ENCODE assay signal across 19 cellular contexts in genomic region chr3:33428812-33429211, GRCh38. TPM values are rescaled to one million over a fixed set of nuclear protein-coding genes. Genes with fewer than 3 reads are reported as not detected.
A peak's percentile ranks its signal among the peaks of the same experiment; 100 is the strongest.
DNase-seq lines count a peak whose midpoint lies in the region; ATAC-seq and TF ChIP-seq lines count a peak whose summit lies in the region.
"Had no signal": no experiment of that assay in that cellular context is flagged by ENCODE, and none has a peak within 500 bp of the region (broad histone marks: within the 10 kb centered on the region; RNA-seq: fewer than 3 reads in every experiment).

No MANE protein-coding gene starts in this region.

- peaks cover 37% of the 10 kb centered on the region; the same call in 1 of the 2 replicates for H4K20me1 ChIP-seq in HCT116 (ENCODE audit: insufficient read depth)

- no peaks in the 10 kb centered on the region for H3K9me3 Mint-ChIP-seq in activated CD4-positive, alpha-beta T cell treated with anti-CD3 and anti-CD28 coated beads for 36 hours (ENCODE audit: low read depth)
- H3K9me3 Mint-ChIP-seq in central memory CD8-positive, alpha-beta T cell: no peaks in the 10 kb centered on the region
- H3K9me3 Mint-ChIP-seq in progenitor cell of endocrine pancreas (ENCODE audit: low read depth): no peaks in the 10 kb centered on the region
- H3K9me3 Mint-ChIP-seq in stimulated activated naive B cell treated with anti-CD40 and anti-IgM and Interleukin-4, amounts not matched to agents 10 μg/mL and 1 μg/mL and 100 μg/mL, for 72 hours: no peaks in the 10 kb centered on the region
- H3K9me3 Mint-ChIP-seq: T-cell had no signal

- H3K36me3 ChIP-seq in HCT116 (ENCODE audit: control insufficient read depth in 1 of 2, insufficient read depth in 2 of 2, low read length in 2 of 2): peaks cover 0 to 5% of the 10 kb centered on the region in 2 experiments; a peak in 1 of 4 replicates

- H3K27me3 ChIP-seq in HCT116 (ENCODE audit: insufficient read depth, low read length): no peaks in the 10 kb centered on the region
- H3K27me3 ChIP-seq: BLaER1, gastrocnemius medialis, transverse colon had no signal

- no peak overlapping the region for H3K4me3 ChIP-seq in HCT116 (replicated peaks in 1 of 2; ENCODE audit: low read depth in 1 of 2, low read length in 2 of 2)
- H3K4me3 ChIP-seq: BLaER1, gastrocnemius medialis, transverse colon had no signal

- peaks cover 99% of the 10 kb centered on the region for H3K79me2 ChIP-seq in HCT116 (ENCODE audit: insufficient read depth, low read length)

- no peak overlapping the region for H2AFZ ChIP-seq in HCT116 (ENCODE audit: low read depth, low read length, poor library complexity, severe bottlenecking)

- no peak for TF ChIP-seq RAD21 in HCT116 (IDR thresholded peaks at IDR 0.05; ENCODE audit: low read depth)

- no peaks in the 10 kb centered on the region for H3K9me3 ChIP-seq in HCT116 (ENCODE audit: control insufficient read depth in 1 of 2, insufficient read depth in 1 of 2, low read depth in 1 of 2, low read length in 2 of 2)
- H3K9me3 ChIP-seq: BLaER1, gastrocnemius medialis, transverse colon had no signal

- no peak overlapping the region for H3K27ac ChIP-seq in HCT116 (ENCODE audit: low read depth, low read length)
- H3K27ac ChIP-seq: BLaER1, WERI-Rb-1 had no signal

- no peaks in the 10 kb centered on the region for H3K27me3 Mint-ChIP-seq in activated CD4-positive, alpha-beta T cell treated with anti-CD3 and anti-CD28 coated beads for 36 hours
- no peaks in the 10 kb centered on the region for H3K27me3 Mint-ChIP-seq in central memory CD8-positive, alpha-beta T cell
- no peaks in the 10 kb centered on the region for H3K27me3 Mint-ChIP-seq in progenitor cell of endocrine pancreas
- H3K27me3 Mint-ChIP-seq in stimulated activated naive B cell treated with anti-CD40 and anti-IgM and Interleukin-4, amounts not matched to agents 10 μg/mL and 1 μg/mL and 100 μg/mL, for 72 hours: no peaks in the 10 kb centered on the region
- H3K27me3 Mint-ChIP-seq: T-cell had no signal

- peak overlapping the region; percentile 58 for H3K4me2 ChIP-seq in HCT116 (ENCODE audit: low read length)
- H3K4me2 ChIP-seq: BLaER1 had no signal

- H3K4me1 Mint-ChIP-seq in activated CD4-positive, alpha-beta T cell treated with anti-CD3 and anti-CD28 coated beads for 36 hours: peaks cover 71% of the 10 kb centered on the region
- peaks cover 67% of the 10 kb centered on the region for H3K4me1 Mint-ChIP-seq in central memory CD8-positive, alpha-beta T cell
- H3K4me1 Mint-ChIP-seq in progenitor cell of endocrine pancreas (ENCODE audit: low read depth): peaks cover 24% of the 10 kb centered on the region
- peaks cover 36 to 70% of the 10 kb centered on the region in 2 donors for H3K4me1 Mint-ChIP-seq in stimulated activated naive B cell treated with anti-CD40 and anti-IgM and Interleukin-4, amounts not matched to agents 10 μg/mL and 1 μg/mL and 100 μg/mL, for 72 hours

- DNase-seq in activated CD4-positive, alpha-beta T cell treated with anti-CD3 and anti-CD28 coated beads for 36 hours: no peak
- DNase-seq in activated CD4-positive, alpha-beta T cell treated with anti-CD3 and anti-CD28 coated beads for 48 hours: no peak
- DNase-seq in HCT116 (ENCODE audit: low read depth, low spot score): no peak
- no peak for DNase-seq in central memory CD8-positive, alpha-beta T cell (ENCODE audit: low spot score in 2 of 2)
- DNase-seq in progenitor cell of endocrine pancreas (ENCODE audit: low spot score, unreplicated experiment): no peak
- DNase-seq in sciatic nerve (ENCODE audit: low spot score): no peak
- DNase-seq in stimulated activated naive B cell treated with anti-CD40 and anti-IgM and Interleukin-4, amounts not matched to agents 10 μg/mL and 1 μg/mL and 100 μg/mL, for 72 hours: no peak
- DNase-seq: 8988T, activated gamma-delta T cell, erythroblast, gastrocnemius medialis, left colon, NCI-H187, NCI-H446, T-cell, transverse colon, WERI-Rb-1 had no signal

- no peaks in the 10 kb centered on the region for H3K9me2 ChIP-seq in HCT116 (ENCODE audit: insufficient read depth)

- H3K4me3 Mint-ChIP-seq in activated CD4-positive, alpha-beta T cell treated with anti-CD3 and anti-CD28 coated beads for 36 hours: no peak overlapping the region
- H3K4me3 Mint-ChIP-seq in central memory CD8-positive, alpha-beta T cell: peak overlapping the region; percentile 0
- no peak overlapping the region for H3K4me3 Mint-ChIP-seq in progenitor cell of endocrine pancreas (ENCODE audit: low read depth)
- no peak overlapping the region for H3K4me3 Mint-ChIP-seq in stimulated activated naive B cell treated with anti-CD40 and anti-IgM and Interleukin-4, amounts not matched to agents 10 μg/mL and 1 μg/mL and 100 μg/mL, for 72 hours

- H3K4me1 ChIP-seq in HCT116 (ENCODE audit: control insufficient read depth in 1 of 2, insufficient read depth in 2 of 2, low read length in 2 of 2): peaks cover 20 to 47% of the 10 kb centered on the region in 2 experiments

- TF ChIP-seq CTCF in HCT116 (IDR thresholded peaks at IDR 0.05 in 2 of 3, conservative IDR thresholded peaks at IDR 0.05 in 1 of 3; ENCODE audit: borderline replicate concordance in 1 of 3, insufficient read depth in 1 of 3, low read depth in 2 of 3, low read length in 2 of 3) (no peak), progenitor cell of endocrine pancreas (IDR thresholded peaks at IDR 0.05; ENCODE audit: unreplicated experiment) (no peak)

- RAD21 ChIA-PET in HCT116 (lab: Charles Lee; ENCODE audit: low non-redundant PET in 1 of 2, low total read pairs in 2 of 2, uncharacterized antibody in 2 of 2, unreplicated experiment in 2 of 2): no interaction called here

- peak overlapping the region; percentile 51 for H3K27ac Mint-ChIP-seq in activated CD4-positive, alpha-beta T cell treated with anti-CD3 and anti-CD28 coated beads for 36 hours
- H3K27ac Mint-ChIP-seq in central memory CD8-positive, alpha-beta T cell (ENCODE audit: low read depth): no peak overlapping the region
- H3K27ac Mint-ChIP-seq in progenitor cell of endocrine pancreas: peak overlapping the region; percentile 3
- H3K27ac Mint-ChIP-seq in stimulated activated naive B cell treated with anti-CD40 and anti-IgM and Interleukin-4, amounts not matched to agents 10 μg/mL and 1 μg/mL and 100 μg/mL, for 72 hours: no peak overlapping the region
- H3K27ac Mint-ChIP-seq: T-cell had no signal

- no peak for ATAC-seq in activated CD4-positive, alpha-beta T cell treated with anti-CD3 and anti-CD28 coated beads for 36 hours
- no peak for ATAC-seq in HCT116
- ATAC-seq in central memory CD8-positive, alpha-beta T cell (replicated peaks; ENCODE audit: extremely low read depth, poor library complexity, severe bottlenecking): no peak
- no peak for ATAC-seq in sciatic nerve
- ATAC-seq in stimulated activated naive B cell treated with anti-CD40 and anti-IgM and Interleukin-4, amounts not matched to agents 10 μg/mL and 1 μg/mL and 100 μg/mL, for 72 hours (replicated peaks): no peak
- no peak for ATAC-seq in GM21576 (IDR thresholded peaks at IDR 0.05; ENCODE audit: unreplicated experiment)
- ATAC-seq: gastrocnemius medialis, left colon, T-cell had no signal

- no TSS peak for BruUV-seq in HCT116 (replicated peaks; lab: Mats Ljungman, UMichigan)

- POLR2A ChIA-PET in activated CD4-positive, alpha-beta T cell treated with anti-CD3 and anti-CD28 coated beads for 36 hours (lab: Charles Lee): interaction anchor here (0.8 kb wide), 1 partner anchor 217 kb away, joined by 9 read pairs; no protein-coding TSS in a partner anchor
- POLR2A ChIA-PET in HCT116 (lab: Charles Lee): interaction anchor here (1.2 to 2.0 kb wide), 2 partner anchors 10 to 12 kb away, joined by 3 to 9 read pairs; no protein-coding TSS in a partner anchor

- CTCF ChIA-PET in activated CD4-positive, alpha-beta T cell treated with anti-CD3 and anti-CD28 coated beads for 36 hours (lab: Charles Lee): interaction anchor here (1.0 to 1.3 kb wide), 3 partner anchors 9 to 20 kb away, joined by 3 read pairs; no protein-coding TSS in a partner anchor
- CTCF ChIA-PET in HCT116 (lab: Charles Lee): no interaction called here

- no peak overlapping the region for H3K9ac ChIP-seq in HCT116 (ENCODE audit: low read length)
- H3K9ac ChIP-seq: BLaER1 had no signal

- peaks cover 17% of the 10 kb centered on the region for H3K36me3 Mint-ChIP-seq in activated CD4-positive, alpha-beta T cell treated with anti-CD3 and anti-CD28 coated beads for 36 hours (ENCODE audit: low read depth)
- H3K36me3 Mint-ChIP-seq in central memory CD8-positive, alpha-beta T cell (ENCODE audit: insufficient read depth): peaks cover 14% of the 10 kb centered on the region
- no peaks in the 10 kb centered on the region for H3K36me3 Mint-ChIP-seq in progenitor cell of endocrine pancreas (ENCODE audit: insufficient read depth)
- peaks cover 15 to 27% of the 10 kb centered on the region in 2 donors for H3K36me3 Mint-ChIP-seq in stimulated activated naive B cell treated with anti-CD40 and anti-IgM and Interleukin-4, amounts not matched to agents 10 μg/mL and 1 μg/mL and 100 μg/mL, for 72 hours

- intact Hi-C loops in activated CD4-positive, alpha-beta T cell treated with anti-CD3 and anti-CD28 coated beads for 36 hours (cut with DNase I, micrococcal nuclease): loop anchor here in 1 of 2 experiments (5.0 kb wide), 1 partner anchor 37 kb away; no protein-coding TSS in a partner anchor
- intact Hi-C loops in HCT116 (cut with micrococcal nuclease): no loop called here
- intact Hi-C loops in sciatic nerve (cut with DNase I): no loop called here

- no peak for TF ChIP-seq POLR2A in HCT116 (IDR thresholded peaks at IDR 0.05; ENCODE audit: borderline replicate concordance, extremely low read depth, insufficient read depth, insufficient read length)

TF ChIP-seq in HCT116, 20 proteins besides CTCF, POLR2A, EP300 and RAD21:
- TF ChIP-seq SRF (IDR thresholded peaks at IDR 0.05; ENCODE audit: low read depth) (no peak), SIN3A (IDR thresholded peaks at IDR 0.05; ENCODE audit: low read depth) (no peak), ZFX (IDR thresholded peaks at IDR 0.05) (no peak), ELF1 (IDR thresholded peaks at IDR 0.05; ENCODE audit: borderline replicate concordance, low read depth) (no peak), TCF7L2 (IDR thresholded peaks at IDR 0.05; ENCODE audit: borderline replicate concordance, extremely low read depth, insufficient read depth, insufficient read length) (no peak), MAX (IDR thresholded peaks at IDR 0.05) (no peak), ZNF274 (IDR thresholded peaks at IDR 0.05; ENCODE audit: low read depth, low read length) (no peak)

RNA-seq across cellular contexts. Expression of gene UBP1, which starts 11.4 kb away (rescaled TPM):
- total RNA-seq in activated CD4-positive, alpha-beta T cell treated with anti-CD3 and anti-CD28 coated beads for 36 hours: 10 to 100 TPM; 54.8 to 66.0 TPM
- total RNA-seq in HCT116 (2021; ENCODE audit: unreplicated experiment): 69.5 TPM
- polyA plus RNA-seq in HCT116 (2012): 35.2 and 42.6 TPM in 2 replicates
- total RNA-seq in progenitor cell of endocrine pancreas: 78.1 and 86.7 TPM in 2 replicates
- total RNA-seq in sciatic nerve: 46.3 TPM

Comparison
In these comparisons a context has a peak if more than half of its experiments do, and no peak if none do; other contexts are left out.
1. H3K27ac Mint-ChIP-seq: peak in activated CD4-positive, alpha-beta T cell treated with anti-CD3 and anti-CD28 coated beads for 36 hours (single experiment) and progenitor cell of endocrine pancreas (single experiment); none in central memory CD8-positive, alpha-beta T cell (single experiment) and stimulated activated naive B cell treated with anti-CD40 and anti-IgM and Interleukin-4, amounts not matched to agents 10 μg/mL and 1 μg/mL and 100 μg/mL, for 72 hours (single experiment).